In the genomic region with DNA sequence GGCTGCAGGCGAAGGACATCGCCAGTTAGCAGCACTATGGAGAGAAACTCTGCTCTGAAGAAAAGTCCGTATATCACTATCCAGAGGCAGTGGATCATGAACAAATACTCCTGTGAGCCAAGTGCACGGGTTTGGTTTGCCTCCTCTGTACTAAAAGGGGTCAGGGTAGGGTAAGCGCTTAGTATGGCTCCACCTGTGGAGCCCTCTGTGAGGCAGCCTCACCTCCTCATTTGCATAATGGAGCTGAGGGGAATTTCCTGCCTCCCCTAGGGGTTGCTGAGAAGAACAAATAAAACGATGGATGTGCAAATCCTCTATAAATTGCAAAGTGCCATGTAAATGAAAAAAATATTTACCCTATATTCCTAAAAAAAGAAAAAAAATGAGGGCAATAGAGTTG, we compare ENCODE assay signal across 3 cellular contexts.
TF ChIP-seq lines count a peak whose summit lies in the region.

No MANE protein-coding gene starts in this region.

TF ChIP-seq in GM23338, 12 proteins besides CTCF, POLR2A, EP300 and RAD21:
- TF ChIP-seq, protein P1, sequence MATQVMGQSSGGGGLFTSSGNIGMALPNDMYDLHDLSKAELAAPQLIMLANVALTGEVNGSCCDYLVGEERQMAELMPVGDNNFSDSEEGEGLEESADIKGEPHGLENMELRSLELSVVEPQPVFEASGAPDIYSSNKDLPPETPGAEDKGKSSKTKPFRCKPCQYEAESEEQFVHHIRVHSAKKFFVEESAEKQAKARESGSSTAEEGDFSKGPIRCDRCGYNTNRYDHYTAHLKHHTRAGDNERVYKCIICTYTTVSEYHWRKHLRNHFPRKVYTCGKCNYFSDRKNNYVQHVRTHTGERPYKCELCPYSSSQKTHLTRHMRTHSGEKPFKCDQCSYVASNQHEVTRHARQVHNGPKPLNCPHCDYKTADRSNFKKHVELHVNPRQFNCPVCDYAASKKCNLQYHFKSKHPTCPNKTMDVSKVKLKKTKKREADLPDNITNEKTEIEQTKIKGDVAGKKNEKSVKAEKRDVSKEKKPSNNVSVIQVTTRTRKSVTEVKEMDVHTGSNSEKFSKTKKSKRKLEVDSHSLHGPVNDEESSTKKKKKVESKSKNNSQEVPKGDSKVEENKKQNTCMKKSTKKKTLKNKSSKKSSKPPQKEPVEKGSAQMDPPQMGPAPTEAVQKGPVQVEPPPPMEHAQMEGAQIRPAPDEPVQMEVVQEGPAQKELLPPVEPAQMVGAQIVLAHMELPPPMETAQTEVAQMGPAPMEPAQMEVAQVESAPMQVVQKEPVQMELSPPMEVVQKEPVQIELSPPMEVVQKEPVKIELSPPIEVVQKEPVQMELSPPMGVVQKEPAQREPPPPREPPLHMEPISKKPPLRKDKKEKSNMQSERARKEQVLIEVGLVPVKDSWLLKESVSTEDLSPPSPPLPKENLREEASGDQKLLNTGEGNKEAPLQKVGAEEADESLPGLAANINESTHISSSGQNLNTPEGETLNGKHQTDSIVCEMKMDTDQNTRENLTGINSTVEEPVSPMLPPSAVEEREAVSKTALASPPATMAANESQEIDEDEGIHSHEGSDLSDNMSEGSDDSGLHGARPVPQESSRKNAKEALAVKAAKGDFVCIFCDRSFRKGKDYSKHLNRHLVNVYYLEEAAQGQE (IDR thresholded peaks at IDR 0.05; ENCODE audit: unreplicated experiment), result no peak
- no peak for TF ChIP-seq ZNF331 (CRISPR knock-in tag; IDR thresholded peaks at IDR 0.05; ENCODE audit: low read depth)
- TF ChIP-seq, protein P2, sequence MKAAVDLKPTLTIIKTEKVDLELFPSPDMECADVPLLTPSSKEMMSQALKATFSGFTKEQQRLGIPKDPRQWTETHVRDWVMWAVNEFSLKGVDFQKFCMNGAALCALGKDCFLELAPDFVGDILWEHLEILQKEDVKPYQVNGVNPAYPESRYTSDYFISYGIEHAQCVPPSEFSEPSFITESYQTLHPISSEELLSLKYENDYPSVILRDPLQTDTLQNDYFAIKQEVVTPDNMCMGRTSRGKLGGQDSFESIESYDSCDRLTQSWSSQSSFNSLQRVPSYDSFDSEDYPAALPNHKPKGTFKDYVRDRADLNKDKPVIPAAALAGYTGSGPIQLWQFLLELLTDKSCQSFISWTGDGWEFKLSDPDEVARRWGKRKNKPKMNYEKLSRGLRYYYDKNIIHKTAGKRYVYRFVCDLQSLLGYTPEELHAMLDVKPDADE (IDR thresholded peaks at IDR 0.05), result no peak
- no peak for TF ChIP-seq STAT1 (IDR thresholded peaks at IDR 0.05; ENCODE audit: unreplicated experiment)
- TF ChIP-seq EZH2phosphoT487 (IDR thresholded peaks at IDR 0.05; ENCODE audit: unreplicated experiment), result no peak
- TF ChIP-seq EZH2 (IDR thresholded peaks at IDR 0.05; ENCODE audit: low read depth, unreplicated experiment), result no peak
- TF ChIP-seq CREB1 (CRISPR knock-in tag; IDR thresholded peaks at IDR 0.05; ENCODE audit: low read depth), result no peak
- no peak for TF ChIP-seq ZNF114 (CRISPR knock-in tag; IDR thresholded peaks at IDR 0.05)
- no peak for TF ChIP-seq JUNB (IDR thresholded peaks at IDR 0.05; ENCODE audit: unreplicated experiment)

TF ChIP-seq in H1, 55 proteins besides CTCF, POLR2A, EP300 and RAD21:
- no peak for TF ChIP-seq PHF8 (conservative IDR thresholded peaks at IDR 0.05; ENCODE audit: low read depth, low read length)
- TF ChIP-seq TBP (IDR thresholded peaks at IDR 0.05; ENCODE audit: low read depth, low read length), result no peak
- TF ChIP-seq ASH2L (IDR thresholded peaks at IDR 0.05; ENCODE audit: low read length), result no peak
- no peak for TF ChIP-seq GABPA (IDR thresholded peaks at IDR 0.05; ENCODE audit: borderline replicate concordance, insufficient read depth, low read length)
- no peak for TF ChIP-seq SP4 (IDR thresholded peaks at IDR 0.05; ENCODE audit: low read length)
TF ChIP-seq in H1: peak in this region for 0.

TF ChIP-seq in GM12891, 5 proteins besides CTCF, POLR2A, EP300 and RAD21:
- no peak for TF ChIP-seq TAF1 (IDR thresholded peaks at IDR 0.05; ENCODE audit: low read depth, low read length)
- no peak for TF ChIP-seq POU2F2 (IDR thresholded peaks at IDR 0.05; ENCODE audit: low read depth, low read length)
- TF ChIP-seq PAX5 (IDR thresholded peaks at IDR 0.05; ENCODE audit: insufficient read depth, low read length, severe bottlenecking), result no peak
- TF ChIP-seq POLR2AphosphoS5 (IDR thresholded peaks at IDR 0.05; ENCODE audit: low read depth, low read length), result no peak
